ENCODE assay signal across 23 cellular contexts in genomic region chr1:19712928-19713327, GRCh38. TPM values are rescaled to one million over a fixed set of nuclear protein-coding genes. Genes with fewer than 3 reads are reported as not detected.
DNase-seq lines count a peak whose midpoint lies in the region; ATAC-seq, FAIRE-seq and TF ChIP-seq lines count a peak whose summit lies in the region.
"Had no signal": no experiment of that assay in that cellular context is flagged by ENCODE, and none has a peak within 500 bp of the region (broad histone marks: within the 10 kb centered on the region; RNA-seq: fewer than 3 reads in every experiment).

No MANE protein-coding gene starts in this region.

- no peaks in the 10 kb centered on the region for H3K27me3 ChIP-seq in GM06990 (replicated peaks; ENCODE audit: control insufficient read depth, insufficient read depth, low read length)

- H3K27me3 Mint-ChIP-seq in activated CD8-positive, alpha-beta T cell treated with anti-CD3 and anti-CD28 coated beads for 36 hours = no peaks in the 10 kb centered on the region
- no peaks in the 10 kb centered on the region for H3K27me3 Mint-ChIP-seq in activated CD8-positive, alpha-beta T cell treated with anti-CD3 and anti-CD28 coated beads, Interleukin-2, amount 10 ng/mL, durations not matched to agents 7 days and 5 days (ENCODE audit: low read depth)
- no peaks in the 10 kb centered on the region for H3K27me3 Mint-ChIP-seq in T-helper 2 cell treated with Interferon-gamma antibody and Interleukin-4, amounts not matched to agents 5 μg/mL and 100 μg/mL, for 36 hours (ENCODE audit: low read depth)
- H3K27me3 Mint-ChIP-seq: B cell; CD4-positive, CD25-positive, alpha-beta regulatory T cell; IgD-negative memory B cell had no signal

- no peaks in the 10 kb centered on the region for H3K36me3 ChIP-seq in GM06990 (ENCODE audit: control insufficient read depth, insufficient read depth, low read length)

- H3K36me3 Mint-ChIP-seq in activated CD8-positive, alpha-beta T cell treated with anti-CD3 and anti-CD28 coated beads for 36 hours (ENCODE audit: low read depth) = peaks cover 2% of the 10 kb centered on the region
- H3K36me3 Mint-ChIP-seq in activated CD8-positive, alpha-beta T cell treated with anti-CD3 and anti-CD28 coated beads, Interleukin-2, amount 10 ng/mL, durations not matched to agents 7 days and 5 days (ENCODE audit: low read depth) = peaks cover 2% of the 10 kb centered on the region
- H3K36me3 Mint-ChIP-seq in T-helper 2 cell treated with Interferon-gamma antibody and Interleukin-4, amounts not matched to agents 5 μg/mL and 100 μg/mL, for 36 hours (ENCODE audit: low read depth) = peaks cover 2% of the 10 kb centered on the region

- no peak for DNase-seq in activated CD8-positive, alpha-beta T cell treated with anti-CD3 and anti-CD28 coated beads for 36 hours
- DNase-seq in activated CD8-positive, alpha-beta T cell treated with anti-CD3 and anti-CD28 coated beads, Interleukin-2, amount 10 ng/mL, durations not matched to agents 7 days and 5 days = no peak
- peak; percentile 44 for DNase-seq in GM06990 (ENCODE audit: extremely low read depth, insufficient read length)
- no peak for DNase-seq in GM19239 (ENCODE audit: insufficient read length, low spot score)
- peak; percentile 13 for DNase-seq in fibroblast of pulmonary artery (ENCODE audit: low read depth)
- DNase-seq in T-helper 2 cell treated with Interferon-gamma antibody and Interleukin-4, amounts not matched to agents 5 μg/mL and 100 μg/mL, for 36 hours (ENCODE audit: low spot score) = no peak
- DNase-seq: CD4-positive, CD25-positive, alpha-beta regulatory T cell; EL; GF-D8; MV-4-11; NCI-H1105 treated with DMSO at 0.1 percent for 48 hours; NCI-H1694; NCI-H2081; NCI-H2171; NCI-H524 treated with DMSO at 0.1 percent for 48 hours; SIG-M5 had no signal

- H3K9me3 Mint-ChIP-seq in activated CD8-positive, alpha-beta T cell treated with anti-CD3 and anti-CD28 coated beads for 36 hours = no peaks in the 10 kb centered on the region
- no peaks in the 10 kb centered on the region for H3K9me3 Mint-ChIP-seq in activated CD8-positive, alpha-beta T cell treated with anti-CD3 and anti-CD28 coated beads, Interleukin-2, amount 10 ng/mL, durations not matched to agents 7 days and 5 days (ENCODE audit: insufficient read depth)
- H3K9me3 Mint-ChIP-seq in T-helper 2 cell treated with Interferon-gamma antibody and Interleukin-4, amounts not matched to agents 5 μg/mL and 100 μg/mL, for 36 hours = no peaks in the 10 kb centered on the region
- H3K9me3 Mint-ChIP-seq: CD4-positive, CD25-positive, alpha-beta regulatory T cell; IgD-negative memory B cell had no signal

- POLR2A ChIA-PET in activated CD8-positive, alpha-beta T cell treated with anti-CD3 and anti-CD28 coated beads for 36 hours (lab: Charles Lee) = no interaction called here
- POLR2A ChIA-PET in activated CD8-positive, alpha-beta T cell treated with anti-CD3 and anti-CD28 coated beads, Interleukin-2, amount 10 ng/mL, durations not matched to agents 7 days and 5 days (lab: Charles Lee) = no interaction called here

- peak; percentile 18 for FAIRE-seq in GM19239 (lab: Jason Lieb, UNC)
- FAIRE-seq: A549 had no signal

- H3K4me1 Mint-ChIP-seq in activated CD8-positive, alpha-beta T cell treated with anti-CD3 and anti-CD28 coated beads for 36 hours (ENCODE audit: low read depth) = peaks cover 23% of the 10 kb centered on the region
- H3K4me1 Mint-ChIP-seq in activated CD8-positive, alpha-beta T cell treated with anti-CD3 and anti-CD28 coated beads, Interleukin-2, amount 10 ng/mL, durations not matched to agents 7 days and 5 days (ENCODE audit: low read depth) = peaks cover 16% of the 10 kb centered on the region
- H3K4me1 Mint-ChIP-seq in T-helper 2 cell treated with Interferon-gamma antibody and Interleukin-4, amounts not matched to agents 5 μg/mL and 100 μg/mL, for 36 hours (ENCODE audit: low read depth) = peaks cover 22% of the 10 kb centered on the region
- H3K4me1 Mint-ChIP-seq: B cell had no signal

- intact Hi-C loops in activated CD8-positive, alpha-beta T cell treated with anti-CD3 and anti-CD28 coated beads for 36 hours (cut with micrococcal nuclease) = no loop called here

- H3K4me3 ChIP-seq in GM06990 (replicated peaks; ENCODE audit: low read depth, low read length) (no peak overlapping the region), fibroblast of pulmonary artery (replicated peaks; ENCODE audit: low read depth, low read length) (no peak overlapping the region)
- H3K4me3 ChIP-seq: A549 had no signal

- no peak overlapping the region for H3K4me3 Mint-ChIP-seq in activated CD8-positive, alpha-beta T cell treated with anti-CD3 and anti-CD28 coated beads for 36 hours
- H3K4me3 Mint-ChIP-seq in activated CD8-positive, alpha-beta T cell treated with anti-CD3 and anti-CD28 coated beads, Interleukin-2, amount 10 ng/mL, durations not matched to agents 7 days and 5 days = no peak overlapping the region
- H3K4me3 Mint-ChIP-seq in T-helper 2 cell treated with Interferon-gamma antibody and Interleukin-4, amounts not matched to agents 5 μg/mL and 100 μg/mL, for 36 hours = no peak overlapping the region
- H3K4me3 Mint-ChIP-seq: B cell; CD4-positive, CD25-positive, alpha-beta regulatory T cell; IgD-negative memory B cell had no signal

- TF ChIP-seq CTCF in activated CD8-positive, alpha-beta T cell treated with anti-CD3 and anti-CD28 coated beads for 36 hours (IDR thresholded peaks at IDR 0.05) = no peak
- TF ChIP-seq CTCF in GM06990 (IDR thresholded peaks at IDR 0.05; ENCODE audit: insufficient read depth, low read length, poor library complexity, severe bottlenecking) (no peak), fibroblast of pulmonary artery (IDR thresholded peaks at IDR 0.05; ENCODE audit: low read length, missing control alignments) (no peak)

- CTCF ChIA-PET in activated CD8-positive, alpha-beta T cell treated with anti-CD3 and anti-CD28 coated beads for 36 hours (lab: Charles Lee) = interaction anchor here (3.9 kb wide), 1 partner anchor 8 kb away, joined by 21 read pairs; no protein-coding TSS in a partner anchor
- CTCF ChIA-PET in activated CD8-positive, alpha-beta T cell treated with anti-CD3 and anti-CD28 coated beads, Interleukin-2, amount 10 ng/mL, durations not matched to agents 7 days and 5 days (lab: Charles Lee) = interaction anchor here (1.9 kb wide), 1 partner anchor 9 kb away, joined by 5 read pairs; no protein-coding TSS in a partner anchor

- H3K27ac Mint-ChIP-seq in activated CD8-positive, alpha-beta T cell treated with anti-CD3 and anti-CD28 coated beads for 36 hours = peak overlapping the region; percentile 20
- H3K27ac Mint-ChIP-seq in activated CD8-positive, alpha-beta T cell treated with anti-CD3 and anti-CD28 coated beads, Interleukin-2, amount 10 ng/mL, durations not matched to agents 7 days and 5 days = no peak overlapping the region
- H3K27ac Mint-ChIP-seq in T-helper 2 cell treated with Interferon-gamma antibody and Interleukin-4, amounts not matched to agents 5 μg/mL and 100 μg/mL, for 36 hours = no peak overlapping the region
- H3K27ac Mint-ChIP-seq: B cell; CD4-positive, CD25-positive, alpha-beta regulatory T cell had no signal

- ATAC-seq in activated CD8-positive, alpha-beta T cell treated with anti-CD3 and anti-CD28 coated beads for 36 hours = no peak
- no peak for ATAC-seq in activated CD8-positive, alpha-beta T cell treated with anti-CD3 and anti-CD28 coated beads, Interleukin-2, amount 10 ng/mL, durations not matched to agents 7 days and 5 days
- ATAC-seq in HG02588 (IDR thresholded peaks at IDR 0.05; ENCODE audit: unreplicated experiment) = no peak
- ATAC-seq: A549, Panc1 had no signal

RNA-seq across cellular contexts. Expression of gene HTR6, which starts 48.3 kb away (rescaled TPM):
- total RNA-seq in activated CD8-positive, alpha-beta T cell treated with anti-CD3 and anti-CD28 coated beads for 36 hours = not detected
- not detected for total RNA-seq in activated CD8-positive, alpha-beta T cell treated with anti-CD3 and anti-CD28 coated beads, Interleukin-2, amount 10 ng/mL, durations not matched to agents 7 days and 5 days
- total RNA-seq: B cell; CD4-positive, CD25-positive, alpha-beta regulatory T cell; H4; M059J had no signal

Comparison
In these comparisons a context has a peak if more than half of its experiments do, and no peak if none do; other contexts are left out.
1. DNase-seq: peak in GM06990 (single experiment) and fibroblast of pulmonary artery (single experiment); none in activated CD8-positive, alpha-beta T cell treated with anti-CD3 and anti-CD28 coated beads for 36 hours (single experiment), activated CD8-positive, alpha-beta T cell treated with anti-CD3 and anti-CD28 coated beads, Interleukin-2, amount 10 ng/mL, durations not matched to agents 7 days and 5 days (single experiment), GM19239 (single experiment) and T-helper 2 cell treated with Interferon-gamma antibody and Interleukin-4, amounts not matched to agents 5 μg/mL and 100 μg/mL, for 36 hours (single experiment).